ENCODE assay signal across 30 cellular contexts in genomic region chrY:21845481-21845880, GRCh38. TPM values are rescaled to one million over a fixed set of nuclear protein-coding genes. Genes with fewer than 3 reads are reported as not detected.
"Had no signal": no experiment of that assay in that cellular context is flagged by ENCODE, and none has a peak within 500 bp of the region (broad histone marks: within the 10 kb centered on the region; RNA-seq: fewer than 3 reads in every experiment).

No MANE protein-coding gene starts in this region.

- H3K9me3 ChIP-seq: stomach, suprapubic skin, testis, thoracic aorta, thyroid gland, tibial artery, tibial nerve, transverse colon, upper lobe of left lung, upper lobe of right lung, uterus, vagina had no signal

- H3K27ac ChIP-seq: stomach, suprapubic skin, testis, thoracic aorta, thyroid gland, tibial artery, tibial nerve, transverse colon, upper lobe of left lung, upper lobe of right lung, uterus, vagina had no signal

- H3K4me1 ChIP-seq: stomach, suprapubic skin, testis, thyroid gland, tibial artery, tibial nerve, upper lobe of left lung, upper lobe of right lung, uterus, vagina had no signal

- H3K36me3 ChIP-seq: stomach, suprapubic skin, thoracic aorta, thyroid gland, tibial artery, tibial nerve, transverse colon, upper lobe of left lung, upper lobe of right lung, uterus, vagina had no signal

- H3K4me3 ChIP-seq: stomach, suprapubic skin, testis, thoracic aorta, thyroid gland, tibial artery, tibial nerve, transverse colon, upper lobe of left lung, upper lobe of right lung, uterus, vagina had no signal

- H3K27me3 ChIP-seq: stomach, suprapubic skin, testis, thyroid gland, tibial artery, tibial nerve, transverse colon, upper lobe of left lung, upper lobe of right lung, uterus, vagina had no signal

- FAIRE-seq: urothelium cell line had no signal

- DNase-seq: stimulated activated CD4-positive, alpha-beta T cell treated with anti-CD3 and anti-CD28 coated beads, Interleukin-2, amount 100 ng/mL, for 48 hours; stimulated activated CD4-positive, alpha-beta T cell treated with anti-CD3 and anti-CD28 coated beads, Interleukin-4, amount 100 ng/mL, for 1 hour; stimulated activated CD4-positive, alpha-beta T cell treated with anti-CD3 and anti-CD28 coated beads, Interleukin-4, amount 100 ng/mL, for 24 hours; stimulated activated CD4-positive, alpha-beta T cell treated with anti-CD3 and anti-CD28 coated beads, Interleukin-4, amount 100 ng/mL, for 4 hours; stimulated activated CD8-positive, alpha-beta memory T cell treated with anti-CD3 and anti-CD28 coated beads, Interleukin-4, amount 100 ng/mL, for 48 hours; stimulated activated naive B cell treated with anti-CD40 and anti-IgM and Interleukin-4, amounts not matched to agents 10 μg/mL and 1 μg/mL and 100 μg/mL, for 72 hours; stimulated activated naive CD4-positive, alpha-beta T cell; stimulated activated naive CD4-positive, alpha-beta T cell treated with Interleukin-2 at 50 U/mL for 16 hours; stimulated activated naive CD8-positive, alpha-beta T cell treated with anti-CD3 and anti-CD28 coated beads, Interleukin-15, amount 100 ng/mL, for 72 hours; stimulated activated naive CD8-positive, alpha-beta T cell treated with anti-CD3 and anti-CD28 coated beads, Interleukin-15, Interleukin-2, amounts not matched to agents 100 U/mL and 50 U/mL, for 24 hours; stomach; substantia nigra; testis; thyroid gland; tibial artery; transverse colon; trophoblast cell; upper lobe of left lung; upper lobe of right lung; uterus had no signal

RNA-seq across cellular contexts. Expression of gene RBMY1D, which starts 48.8 kb away (rescaled TPM):
- total RNA-seq: stomach, subcutaneous adipose tissue, suprapubic skin, temporal lobe, thoracic aorta, thyroid gland, tibial nerve, transverse colon, upper lobe of left lung, upper lobe of right lung, ureter, urinary bladder, uterus, vagina had no signal
- polyA plus RNA-seq: stomach, thymus, urinary bladder had no signal
